Comparison of ENCODE assay signal across 8 cellular contexts in genomic region chr13:75636339-75637095, GRCh38. TPM values are rescaled to one million over a fixed set of nuclear protein-coding genes. Genes with fewer than 3 reads are reported as not detected.
DNase-seq lines count a peak whose midpoint lies in the region; ATAC-seq and TF ChIP-seq lines count a peak whose summit lies in the region.

No MANE protein-coding gene starts in this region.

- H3K36me3 ChIP-seq in WERI-Rb-1 = no peaks in the 10 kb centered on the region
- no peaks in the 10 kb centered on the region for H3K36me3 ChIP-seq in left lung

- H3K27me3 ChIP-seq in WERI-Rb-1 (ENCODE audit: insufficient read depth, low read depth, severe bottlenecking) = no peaks in the 10 kb centered on the region
- peaks cover 0 to 37% of the 10 kb centered on the region in 2 donors for H3K27me3 ChIP-seq in left lung

- in situ Hi-C loops in KBM-7 (cut with MboI; ENCODE audit: low pct_unique_long_range_greater_than_20kb, low sequenced_read_pairs) = no loop called here

- H3K9me3 ChIP-seq in WERI-Rb-1 (ENCODE audit: severe bottlenecking) (no peaks in the 10 kb centered on the region), left lung (no peaks in the 10 kb centered on the region)

- H3K27ac ChIP-seq in WERI-Rb-1 (no peak overlapping the region; the same call in 1 of the 2 replicates), left lung (peak overlapping the region; percentile 60 to 72)

- DNase-seq in KBM-7 = peak; percentile 64
- DNase-seq in WERI-Rb-1 = peak; percentile 20
- peak; percentile 55 for DNase-seq in central memory CD4-positive, alpha-beta T cell
- peak; percentile 39 to 88 for DNase-seq in left lung
- DNase-seq in stimulated activated CD4-positive, alpha-beta T cell treated with anti-CD3 and anti-CD28 coated beads, Interleukin-4, amount 100 ng/mL, for 24 hours = peak; percentile 27
- no peak for DNase-seq in NCI-H510A treated with DMSO at 0.1 percent for 48 hours (lab: John Stamatoyannopoulos, UW)

- H3K4me3 ChIP-seq in GM08714 (ENCODE audit: low read length) = peak overlapping the region; percentile 64
- H3K4me3 ChIP-seq in WERI-Rb-1 (ENCODE audit: low read depth, low read length) = peak overlapping the region; percentile 77
- peak overlapping the region; percentile 58 to 67 for H3K4me3 ChIP-seq in left lung

- peaks cover 8 to 22% of the 10 kb centered on the region in 2 donors for H3K4me1 ChIP-seq in left lung

- intact Hi-C loops in left lung (cut with DNase I) = no loop called here

- TF ChIP-seq CTCF in WERI-Rb-1 (IDR thresholded peaks at IDR 0.05; ENCODE audit: low read depth, low read length) = no peak
- no peak for TF ChIP-seq CTCF in left lung (IDR thresholded peaks at IDR 0.05)

- ATAC-seq in GM21786 (IDR thresholded peaks at IDR 0.05; ENCODE audit: unreplicated experiment) = peak; percentile 47
- ATAC-seq in left lung = peak; percentile 59

RNA-seq across cellular contexts. Expression of gene LMO7, which starts 0.4 kb away (rescaled TPM):
- 100 to 1,000 TPM; 360 to 669 TPM for total RNA-seq in left lung
